ENCODE assay signal across 8 cellular contexts in the genomic region with DNA sequence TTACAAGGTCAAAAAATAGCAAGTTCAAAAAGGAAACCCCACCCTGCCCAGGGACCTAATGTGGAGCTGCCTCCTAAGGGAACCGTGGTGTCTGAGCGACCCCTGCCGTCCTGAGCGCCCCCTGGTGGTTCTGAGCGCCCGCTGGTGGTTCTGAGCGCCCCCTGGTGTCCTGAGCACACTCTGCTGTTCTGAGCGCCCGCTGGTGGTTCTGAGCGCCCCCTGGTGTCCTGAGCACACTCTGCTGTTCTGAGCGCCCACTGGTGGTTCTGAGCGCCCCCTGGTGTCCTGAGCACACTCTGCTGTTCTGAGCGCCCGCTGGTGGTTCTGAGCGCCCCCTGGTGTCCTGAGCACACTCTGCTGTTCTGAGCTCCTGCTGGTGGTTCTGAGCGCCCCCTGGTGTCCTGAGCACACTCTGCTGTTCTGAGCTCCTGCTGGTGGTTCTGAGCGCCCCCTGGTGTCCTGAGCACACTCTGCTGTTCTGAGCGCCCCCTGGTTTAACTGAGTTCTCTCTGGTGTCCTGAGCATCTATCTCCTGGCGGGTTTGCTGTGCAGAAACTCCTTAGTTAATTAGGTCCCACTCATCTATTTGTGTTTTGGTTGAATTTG.
DNase-seq lines count a peak whose midpoint lies in the region; ATAC-seq, FAIRE-seq and TF ChIP-seq lines count a peak whose summit lies in the region.
"Not testable (repeated sequence)": the region's sequence is repeated elsewhere in the genome, so short reads cannot be mapped to it uniquely, and the experiment has no call there.

No MANE protein-coding gene starts in this region.

- FAIRE-seq in GM18507 (lab: Jason Lieb, UNC) = peak; percentile 99

- H3K27me3 ChIP-seq in lower lobe of right lung (ENCODE audit: low read depth) = peaks cover 12% of the 10 kb centered on the region

- H3K27ac Mint-ChIP-seq in MCF 10A (ENCODE audit: low read depth, unreplicated experiment) = not testable (repeated sequence)

- not testable (repeated sequence) for BruUV-seq in MCF 10A (replicated peaks; lab: Mats Ljungman, UMichigan)

- ATAC-seq in HG03354 (IDR thresholded peaks at IDR 0.05; ENCODE audit: poor library complexity, severe bottlenecking, unreplicated experiment) = peak; percentile 71
- ATAC-seq in lower lobe of right lung = not testable (repeated sequence)

- H3K4me3 ChIP-seq in AG09309 (ENCODE audit: control insufficient read depth, low read depth, low read length); lower lobe of right lung: not testable (repeated sequence)

- intact Hi-C loops in MCF 10A (cut with micrococcal nuclease) = loop anchor here (10.0 kb wide), 1 partner anchor 61 kb away; no protein-coding TSS in a partner anchor
- intact Hi-C loops in lower lobe of right lung (cut with DNase I) = not testable (repeated sequence)

- H3K4me3 Mint-ChIP-seq in MCF 10A (ENCODE audit: unreplicated experiment) = not testable (repeated sequence)

- not testable (repeated sequence) for H3K4me1 ChIP-seq in lower lobe of right lung

- DNase-seq in AG09309 (ENCODE audit: low read depth); GM18507 (ENCODE audit: extremely low spot score, insufficient read length, low read depth); MCF 10A (ENCODE audit: unreplicated experiment): not testable (repeated sequence)
- DNase-seq in SKM-1 treated with dmso at 0.1 percent for 144 hours (lab: John Stamatoyannopoulos, UW; ENCODE audit: unreplicated experiment) (peak; percentile 0), lower lobe of right lung (peak; percentile 55)
- DNase-seq in activated CD8-positive, alpha-beta memory T cell treated with anti-CD3 and anti-CD28 coated beads, Interleukin-2, amount 50 U/mL, for 4 hours = peak; percentile 34
- DNase-seq in stimulated activated CD4-positive, alpha-beta T cell treated with anti-CD3 and anti-CD28 coated beads, Interleukin-4, amount 100 ng/mL, for 4 hours = peak; percentile 46 to 56

- H3K9me3 Mint-ChIP-seq in MCF 10A (ENCODE audit: unreplicated experiment) = not testable (repeated sequence)

- not testable (repeated sequence) for H3K27ac ChIP-seq in lower lobe of right lung

- CTCF ChIA-PET in MCF 10A (lab: Yijun Ruan, JAX) = interaction anchor here (0.6 to 2.2 kb wide), 6 partner anchors 16 to 135 kb away, joined by 3 to 5 read pairs (median 3); no protein-coding TSS in a partner anchor

- POLR2A ChIA-PET in MCF 10A (lab: Yijun Ruan, JAX) = not testable (repeated sequence)

- not testable (repeated sequence) for H3K36me3 ChIP-seq in lower lobe of right lung

- TF ChIP-seq CTCF in AG09309 (IDR thresholded peaks at IDR 0.05; ENCODE audit: control insufficient read depth, insufficient read depth, low read depth, low read length, missing control alignments) (peak; percentile 25), MCF 10A (IDR thresholded peaks at IDR 0.05; ENCODE audit: unreplicated experiment) (peak; percentile 44), lower lobe of right lung (IDR thresholded peaks at IDR 0.05) (peak; percentile 46)

- H3K4me1 Mint-ChIP-seq in MCF 10A (ENCODE audit: insufficient read depth, unreplicated experiment) = not testable (repeated sequence)

- H3K9me3 ChIP-seq in lower lobe of right lung = not testable (repeated sequence)

- not testable (repeated sequence) for H3K36me3 Mint-ChIP-seq in MCF 10A (ENCODE audit: insufficient read depth, unreplicated experiment)

- peaks cover 40% of the 10 kb centered on the region for H3K27me3 Mint-ChIP-seq in MCF 10A (ENCODE audit: insufficient read depth, unreplicated experiment)
